1 cellular context compared by ENCODE assay signal in the genomic region with DNA sequence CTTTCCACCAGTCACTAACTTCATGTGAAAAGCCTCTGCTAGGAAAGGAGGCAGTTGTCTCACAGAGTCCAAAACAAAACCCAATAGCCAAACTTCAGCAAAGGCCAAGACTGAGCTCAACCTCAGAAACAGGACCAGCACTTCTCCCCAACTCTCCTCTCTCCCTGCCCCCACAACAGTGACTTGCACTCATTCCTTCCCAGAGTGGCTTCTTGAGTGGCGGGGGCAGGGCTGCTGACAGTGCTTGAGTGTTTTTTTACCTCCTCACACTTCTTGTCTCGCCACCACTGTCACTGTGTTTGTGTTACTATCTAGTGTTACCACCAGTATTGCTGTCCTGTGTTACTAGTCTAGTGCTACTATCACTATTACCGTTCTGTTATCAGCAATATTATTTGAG.
TF ChIP-seq lines count a peak whose summit lies in the region.

No MANE protein-coding gene starts in this region.

TF ChIP-seq in K562, 482 proteins besides CTCF, POLR2A, EP300 and RAD21 (continued from another document):
- TF ChIP-seq, protein P1, sequence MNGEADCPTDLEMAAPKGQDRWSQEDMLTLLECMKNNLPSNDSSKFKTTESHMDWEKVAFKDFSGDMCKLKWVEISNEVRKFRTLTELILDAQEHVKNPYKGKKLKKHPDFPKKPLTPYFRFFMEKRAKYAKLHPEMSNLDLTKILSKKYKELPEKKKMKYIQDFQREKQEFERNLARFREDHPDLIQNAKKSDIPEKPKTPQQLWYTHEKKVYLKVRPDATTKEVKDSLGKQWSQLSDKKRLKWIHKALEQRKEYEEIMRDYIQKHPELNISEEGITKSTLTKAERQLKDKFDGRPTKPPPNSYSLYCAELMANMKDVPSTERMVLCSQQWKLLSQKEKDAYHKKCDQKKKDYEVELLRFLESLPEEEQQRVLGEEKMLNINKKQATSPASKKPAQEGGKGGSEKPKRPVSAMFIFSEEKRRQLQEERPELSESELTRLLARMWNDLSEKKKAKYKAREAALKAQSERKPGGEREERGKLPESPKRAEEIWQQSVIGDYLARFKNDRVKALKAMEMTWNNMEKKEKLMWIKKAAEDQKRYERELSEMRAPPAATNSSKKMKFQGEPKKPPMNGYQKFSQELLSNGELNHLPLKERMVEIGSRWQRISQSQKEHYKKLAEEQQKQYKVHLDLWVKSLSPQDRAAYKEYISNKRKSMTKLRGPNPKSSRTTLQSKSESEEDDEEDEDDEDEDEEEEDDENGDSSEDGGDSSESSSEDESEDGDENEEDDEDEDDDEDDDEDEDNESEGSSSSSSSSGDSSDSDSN (IDR thresholded peaks at IDR 0.05; ENCODE audit: borderline replicate concordance in 1 of 2, low read depth in 2 of 2, low read length in 2 of 2), result no peak
- peak; percentile 46 for TF ChIP-seq MAFG (tag; conservative IDR thresholded peaks at IDR 0.05)
- no peak for TF ChIP-seq ZNF76 (CRISPR knock-in tag; IDR thresholded peaks at IDR 0.05; ENCODE audit: borderline replicate concordance)
- TF ChIP-seq ZNF318 (IDR thresholded peaks at IDR 0.05; ENCODE audit: borderline replicate concordance in 1 of 2, low read depth in 1 of 2), result no peak
- no peak for TF ChIP-seq PTTG1 (tag; IDR thresholded peaks at IDR 0.05; ENCODE audit: low read depth)
- no peak for TF ChIP-seq RBM39 (optimal IDR thresholded peaks at IDR 0.05; ENCODE audit: low read depth, low read length)
